ENCODE assay signal across 8 cellular contexts in the genomic region with DNA sequence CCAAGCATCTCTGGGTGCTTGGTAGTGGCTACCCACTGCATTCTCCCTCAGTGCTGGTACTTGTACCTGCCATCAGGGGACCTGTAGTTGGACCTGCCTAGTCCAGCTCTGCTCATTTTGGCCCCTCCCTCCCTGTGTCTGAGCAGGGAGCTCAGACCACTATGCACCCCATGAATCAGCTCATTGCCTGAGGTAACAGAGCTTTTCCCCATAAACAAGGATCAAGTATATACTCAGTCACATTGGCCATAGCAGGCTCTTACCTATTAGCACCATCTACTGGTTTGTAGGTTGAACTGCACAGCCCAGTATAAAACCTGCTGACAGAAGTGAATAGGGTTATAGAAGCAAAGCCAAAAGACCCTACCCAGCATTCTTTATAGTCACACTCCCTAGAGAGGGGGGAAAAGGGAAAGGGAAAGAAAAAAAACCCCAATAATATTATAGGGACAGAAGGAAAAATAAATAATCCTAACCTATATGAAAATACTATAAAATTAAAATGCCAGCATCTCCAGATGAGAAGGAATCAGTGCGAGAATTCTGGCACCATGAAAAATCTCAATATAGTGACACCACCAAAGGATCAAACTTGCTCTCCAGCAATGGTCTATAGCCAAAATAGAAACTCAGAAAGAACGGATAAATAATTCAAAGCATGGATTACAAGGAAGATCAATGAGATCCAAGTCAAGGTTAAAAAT. TPM values are rescaled to one million over a fixed set of nuclear protein-coding genes. Genes with fewer than 3 reads are reported as not detected.
DNase-seq lines count a peak whose midpoint lies in the region; ATAC-seq and TF ChIP-seq lines count a peak whose summit lies in the region.

No MANE protein-coding gene starts in this region.

- no peak overlapping the region for H3K4me3 ChIP-seq in AG04450 (ENCODE audit: low read depth, low read length)
- no peak overlapping the region for H3K4me3 ChIP-seq in stomach

- H3K27me3 ChIP-seq in AG04450 (ENCODE audit: control insufficient read depth, insufficient read depth, low read length) = no peaks in the 10 kb centered on the region
- H3K27me3 ChIP-seq in stomach = no peaks in the 10 kb centered on the region

- no peaks in the 10 kb centered on the region for H3K4me1 ChIP-seq in stomach

- H3K27ac ChIP-seq in AG04450 (ENCODE audit: low read depth, low read length) = no peak overlapping the region
- H3K27ac ChIP-seq in stomach = no peak overlapping the region

- TF ChIP-seq CTCF in AG04450 (IDR thresholded peaks at IDR 0.05; ENCODE audit: low read depth, low read length) (peak; percentile 82), stomach (IDR thresholded peaks at IDR 0.05) (peak in 5 of 7 experiments; percentile 49 to 83 (median 76))

- peaks cover 0 to 33% (median 21%) of the 10 kb centered on the region in 4 donors for H3K36me3 ChIP-seq in stomach

- POLR2A ChIA-PET in AG04450 (lab: Yijun Ruan, JAX) = no interaction called here

- peak; percentile 69 for ATAC-seq in HG03342 (IDR thresholded peaks at IDR 0.05; ENCODE audit: unreplicated experiment)
- no peak for ATAC-seq in HG03521 (IDR thresholded peaks at IDR 0.05; ENCODE audit: unreplicated experiment)

- intact Hi-C loops in stomach (cut with DNase I; ENCODE audit: low total_unique reads) = loop anchor here (10.0 kb wide), 1 partner anchor 129 kb away; no protein-coding TSS in a partner anchor

- WGBS in stomach, 5 donors = 85 to 88% (median 87%) methylated on average over 2 of the region's 2 CpGs

- TF ChIP-seq EP300 in stomach (IDR thresholded peaks at IDR 0.05) = no peak

- peaks cover 19% of the 10 kb centered on the region for H3K9me3 ChIP-seq in AG04450 (ENCODE audit: control insufficient read depth, insufficient read depth, low read length)
- H3K9me3 ChIP-seq in stomach = peaks cover 0 to 13% (median 5%) of the 10 kb centered on the region in 4 donors

- DNase-seq in AG04450 (ENCODE audit: low read depth, low spot score) (no peak), GM04503 (ENCODE audit: low read depth) (peak; percentile 15), OCI-M1 (lab: John Stamatoyannopoulos, UW) (peak; percentile 77), astrocyte of the hippocampus (ENCODE audit: low read depth, low spot score) (peak; percentile 59), iPS-NIHi7 (ENCODE audit: extremely low spot score) (peak; percentile 43), stomach (no peak)

- no peak for TF ChIP-seq POLR2A in stomach (IDR thresholded peaks at IDR 0.05)

- CTCF ChIA-PET in AG04450 (lab: Charles Lee) = interaction anchor here (0.6 to 3.0 kb wide), 16 partner anchors 11 to 245 kb away, joined by 3 to 30 read pairs (median 4); no protein-coding TSS in a partner anchor

RNA-seq across cellular contexts. Expression of gene FLACC1, which starts 6.9 kb away (rescaled TPM):
- polyA plus RNA-seq in AG04450 (2011; rRNA removed) (0.58 and 1.1 TPM in 2 replicates), stomach (under 1 TPM in 2 of 3 donors, not detected in 1; 0.13 to 0.46 TPM)
- polyA minus RNA-seq in AG04450 (2011; rRNA and poly(A)+ RNA removed) = 0.92 and 1.2 TPM in 2 replicates
- 10 to 100 TPM in 1 of 5 donors, 1 to 10 TPM in 2, not detected in 2; 1.8 to 21.6 (median 4.9) TPM for total RNA-seq in stomach

Comparison
In these comparisons a context has a peak if more than half of its experiments do, and no peak if none do; other contexts are left out.
1. DNase-seq: peak in GM04503 (single experiment), OCI-M1 (single experiment), astrocyte of the hippocampus (single experiment) and iPS-NIHi7 (single experiment); none in AG04450 (single experiment) and stomach (single experiment).